7 cellular contexts compared by ENCODE assay signal in the genomic region with DNA sequence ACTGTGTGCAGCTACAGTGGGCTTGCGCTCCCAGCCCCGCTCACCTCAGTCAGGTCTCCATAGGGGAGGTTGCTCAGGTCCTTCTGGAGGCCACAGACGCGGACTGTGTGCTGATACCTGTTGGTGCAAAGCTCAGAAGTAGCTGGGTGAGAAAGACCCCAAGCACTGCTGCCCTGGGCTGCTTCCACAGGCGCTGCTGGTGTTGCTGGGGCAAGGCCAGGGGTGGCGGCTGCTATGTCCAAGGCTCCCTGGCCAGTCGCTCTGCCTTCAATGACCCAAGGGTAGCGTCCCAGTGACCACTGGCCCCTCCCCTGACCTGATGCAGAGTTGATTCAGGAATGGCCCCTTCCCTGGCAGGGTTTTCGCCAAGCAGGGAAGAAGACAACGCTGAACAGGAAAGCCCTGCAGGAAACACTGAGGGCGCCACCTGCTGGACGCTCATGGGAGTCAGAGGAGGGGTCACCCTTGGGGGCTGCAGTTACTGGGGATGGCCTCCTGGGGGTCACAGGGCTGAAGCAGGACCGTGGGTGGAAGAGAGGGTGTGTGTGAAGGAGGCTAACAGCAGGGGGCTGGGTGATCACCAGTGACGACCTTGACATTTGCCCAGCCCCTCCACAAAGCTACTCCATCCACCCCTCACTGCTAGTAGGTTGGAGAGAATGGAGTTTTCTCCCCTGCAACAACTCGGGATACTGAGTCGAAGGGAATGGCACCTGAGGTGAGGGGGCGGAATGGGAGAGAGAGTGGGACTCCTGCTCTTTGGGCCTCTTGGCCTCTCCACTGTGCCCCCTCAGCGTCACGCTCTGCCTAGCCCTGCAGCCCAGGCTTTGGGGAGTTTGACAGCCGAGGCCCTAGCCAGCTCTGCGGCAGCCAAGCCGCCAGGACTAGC. TPM values are rescaled to one million over a fixed set of nuclear protein-coding genes. Genes with fewer than 3 reads are reported as not detected.
DNase-seq lines count a peak whose midpoint lies in the region; ATAC-seq, FAIRE-seq and TF ChIP-seq lines count a peak whose summit lies in the region.

No MANE protein-coding gene starts in this region.

- FAIRE-seq in H1 (lab: Jason Lieb, UNC): peak; percentile 77

- H3K4me1 ChIP-seq in GM23338 (ENCODE audit: insufficient read depth): no peaks in the 10 kb centered on the region
- H3K4me1 ChIP-seq in H1 (replicated peaks in 1 of 4; ENCODE audit: control insufficient read depth in 3 of 4, insufficient read depth in 4 of 4, low read length in 3 of 4): no peaks in the 10 kb centered on the region

- H3K14ac ChIP-seq in H1 (ENCODE audit: insufficient read length): no peak overlapping the region

- no peak overlapping the region for H2BK20ac ChIP-seq in H1 (ENCODE audit: low read length)

- no peaks in the 10 kb centered on the region for H3F3A ChIP-seq in GM23338 (replicated peaks; ENCODE audit: low read depth)

- H3K9me2 ChIP-seq in GM23338 (ENCODE audit: insufficient read depth): no peaks in the 10 kb centered on the region

- no peak overlapping the region for H3K56ac ChIP-seq in H1 (replicated peaks; ENCODE audit: insufficient read length, low read depth, low read length)

- H3K4me3 ChIP-seq in GM12864 (ENCODE audit: low read depth, low read length) (no peak overlapping the region), GM23338 (no peak overlapping the region), H1 (ENCODE audit: extremely low read depth in 1 of 4, insufficient read depth in 2 of 4, low read depth in 3 of 4, low read length in 4 of 4) (no peak overlapping the region)

- H2BK12ac ChIP-seq in H1 (ENCODE audit: low read depth, low read length): no peak overlapping the region

- H3K27me3 ChIP-seq in GM23338 (ENCODE audit: insufficient read depth) (no peaks in the 10 kb centered on the region), H1 (replicated peaks in 1 of 4; ENCODE audit: control insufficient read depth in 3 of 4, extremely low read depth in 1 of 4, insufficient read depth in 3 of 4, low read length in 3 of 4) (no peaks in the 10 kb centered on the region)

- no peak overlapping the region for H2AK5ac ChIP-seq in H1 (ENCODE audit: low read depth, low read length)

- H2AFZ ChIP-seq in GM23338 (peak overlapping the region; percentile 96), H1 (ENCODE audit: low read length) (peak overlapping the region; percentile 90)

- TF ChIP-seq POLR2A in H1 (IDR thresholded peaks at IDR 0.05; ENCODE audit: control extremely low read depth in 1 of 2, low read depth in 2 of 2, low read length in 2 of 2): no peak

- ATAC-seq in GM23338 (peak; percentile 99), GM19328 (IDR thresholded peaks at IDR 0.05; ENCODE audit: unreplicated experiment) (no peak)

- H3K27ac ChIP-seq in GM23338 (ENCODE audit: low read depth) (no peak overlapping the region), H1 (ENCODE audit: low read depth, low read length) (no peak overlapping the region)

- H3K4me3 Mint-ChIP-seq in GM23338 (no peak overlapping the region), neural crest cell (no peak overlapping the region)
- no peak overlapping the region for H3K4me3 Mint-ChIP-seq in activated CD4-positive, alpha-beta T cell treated with anti-CD3 and anti-CD28 coated beads, Interleukin-2, amount 10 ng/mL, durations not matched to agents 7 days and 5 days

- H4K20me1 ChIP-seq in GM23338 (replicated peaks; ENCODE audit: insufficient read depth): no peaks in the 10 kb centered on the region
- H4K20me1 ChIP-seq in H1 (replicated peaks in 1 of 2; ENCODE audit: control insufficient read depth in 1 of 2, insufficient read depth in 2 of 2, low read length in 2 of 2): no peaks in the 10 kb centered on the region

- POLR2A ChIA-PET in activated CD4-positive, alpha-beta T cell treated with anti-CD3 and anti-CD28 coated beads, Interleukin-2, amount 10 ng/mL, durations not matched to agents 7 days and 5 days (lab: Charles Lee): no interaction called here
- POLR2A ChIA-PET in H1 (lab: Charles Lee; ENCODE audit: partially characterized antibody): no interaction called here

- no peak overlapping the region; the same call in 1 of the 2 replicates for H2BK15ac ChIP-seq in H1 (ENCODE audit: low read length)

- H3K27ac Mint-ChIP-seq in GM23338: no peak overlapping the region
- H3K27ac Mint-ChIP-seq in activated CD4-positive, alpha-beta T cell treated with anti-CD3 and anti-CD28 coated beads, Interleukin-2, amount 10 ng/mL, durations not matched to agents 7 days and 5 days: no peak overlapping the region
- H3K27ac Mint-ChIP-seq in neural crest cell (ENCODE audit: unreplicated experiment): peak overlapping the region; percentile 43

- H2BK5ac ChIP-seq in H1 (ENCODE audit: low read depth, low read length): no peak overlapping the region; the same call in 1 of the 2 replicates

- DNase-seq in GM12864 (ENCODE audit: low read depth): no peak
- DNase-seq in GM23338 (ENCODE audit: low spot score): peak; percentile 87
- DNase-seq in NCI-H128 (lab: John Stamatoyannopoulos, UW; ENCODE audit: unreplicated experiment): peak; percentile 10
- DNase-seq in activated CD4-positive, alpha-beta T cell treated with anti-CD3 and anti-CD28 coated beads, Interleukin-2, amount 10 ng/mL, durations not matched to agents 7 days and 5 days: peak; percentile 37
- peak; percentile 71 to 97 for DNase-seq in H1 (ENCODE audit: low read depth in 1 of 2, low spot score in 2 of 2)
- peak; percentile 96 for DNase-seq in neural crest cell (ENCODE audit: low read depth, low spot score)

- H4K8ac ChIP-seq in H1 (ENCODE audit: extremely low read depth, insufficient read depth, low read length): no peak overlapping the region; the same call in 1 of the 2 replicates

- H3K79me2 ChIP-seq in GM23338 (replicated peaks; ENCODE audit: insufficient read depth) (no peaks in the 10 kb centered on the region), H1 (ENCODE audit: control insufficient read depth in 1 of 2, insufficient read depth in 2 of 2, low read length in 2 of 2) (no peaks in the 10 kb centered on the region)

- peak overlapping the region; percentile 15 for H3K4ac ChIP-seq in H1 (replicated peaks; ENCODE audit: insufficient read length, low read depth, low read length)

- H3K23ac ChIP-seq in H1 (ENCODE audit: insufficient read length): no peak overlapping the region

- H3K4me1 Mint-ChIP-seq in GM23338: no peaks in the 10 kb centered on the region
- no peaks in the 10 kb centered on the region for H3K4me1 Mint-ChIP-seq in activated CD4-positive, alpha-beta T cell treated with anti-CD3 and anti-CD28 coated beads, Interleukin-2, amount 10 ng/mL, durations not matched to agents 7 days and 5 days
- H3K4me1 Mint-ChIP-seq in neural crest cell: peaks cover 30% of the 10 kb centered on the region

- H3K36me3 Mint-ChIP-seq in GM23338 (ENCODE audit: low read depth) (no peaks in the 10 kb centered on the region), neural crest cell (ENCODE audit: low read depth) (no peaks in the 10 kb centered on the region)
- H3K36me3 Mint-ChIP-seq in activated CD4-positive, alpha-beta T cell treated with anti-CD3 and anti-CD28 coated beads, Interleukin-2, amount 10 ng/mL, durations not matched to agents 7 days and 5 days (ENCODE audit: low read depth): no peaks in the 10 kb centered on the region

- no peak overlapping the region for H3K9ac ChIP-seq in H1 (replicated peaks in 1 of 4; ENCODE audit: extremely low read depth in 1 of 4, low read depth in 3 of 4, low read length in 3 of 4)

- H3K9me3 Mint-ChIP-seq in GM23338 (no peaks in the 10 kb centered on the region), neural crest cell (no peaks in the 10 kb centered on the region)
- no peaks in the 10 kb centered on the region for H3K9me3 Mint-ChIP-seq in activated CD4-positive, alpha-beta T cell treated with anti-CD3 and anti-CD28 coated beads, Interleukin-2, amount 10 ng/mL, durations not matched to agents 7 days and 5 days

- TF ChIP-seq EP300 in H1 (IDR thresholded peaks at IDR 0.05; ENCODE audit: borderline replicate concordance in 1 of 2, low read depth in 2 of 2, low read length in 2 of 2): 0 out of 3 replicates have a peak, but pooled peaks of 1 of the 2 experiments have one; percentile 17

- H2BK120ac ChIP-seq in H1 (replicated peaks; ENCODE audit: low read depth, low read length): no peak overlapping the region

- H4K91ac ChIP-seq in H1 (replicated peaks; ENCODE audit: insufficient read length, low read length): peak overlapping the region; percentile 22

- H3K36me3 ChIP-seq in GM23338 (ENCODE audit: insufficient read depth) (no peaks in the 10 kb centered on the region), H1 (ENCODE audit: control insufficient read depth in 2 of 4, insufficient read depth in 4 of 4, low read length in 3 of 4) (no peaks in the 10 kb centered on the region)

- 63% methylated on average over 22 of the region's 22 CpGs; no CpG with 5 or more reads in 1 of the 2 experiments for WGBS in H1 (ENCODE audit: extremely low coverage in 1 of 2, insufficient coverage in 1 of 2, insufficient read length in 1 of 2, insufficient replicate concordance in 2 of 2, low coverage in 1 of 2, low lambda C conversion rate in 2 of 2, missing lambda C conversion rate in 1 of 2), 2 experiments

- no peak overlapping the region for H4K5ac ChIP-seq in H1 (ENCODE audit: insufficient read length, low read depth, low read length)

- CTCF ChIA-PET in activated CD4-positive, alpha-beta T cell treated with anti-CD3 and anti-CD28 coated beads, Interleukin-2, amount 10 ng/mL, durations not matched to agents 7 days and 5 days (lab: Charles Lee): interaction anchor here (0.5 kb wide), 1 partner anchor 1165 kb away, joined by 4 read pairs; no protein-coding TSS in a partner anchor
- CTCF ChIA-PET in H1 (lab: Charles Lee; ENCODE audit: partially characterized antibody): interaction anchor here (0.6 to 4.1 kb wide), 35 partner anchors 9 to 976 kb away, joined by 3 to 34 read pairs (median 4); no protein-coding TSS in a partner anchor

- TF ChIP-seq CTCF in GM12864 (IDR thresholded peaks at IDR 0.05; ENCODE audit: low read depth, low read length, missing control alignments) (peak; percentile 98), GM23338 (conservative IDR thresholded peaks at IDR 0.05; ENCODE audit: low read depth in 2 of 2) (peak; percentile 96 to 98), H1 (IDR thresholded peaks at IDR 0.05; ENCODE audit: control extremely low read depth in 1 of 3, insufficient read depth in 1 of 3, low read depth in 1 of 3, low read length in 3 of 3) (peak; percentile 99), neural crest cell (conservative IDR thresholded peaks at IDR 0.05) (peak; percentile 83)

- H3K4me2 ChIP-seq in GM23338 (no peak overlapping the region), H1 (ENCODE audit: insufficient read depth in 1 of 2, low read depth in 2 of 2, low read length in 2 of 2) (no peak overlapping the region)

- peaks cover 9% of the 10 kb centered on the region for H3K27me3 Mint-ChIP-seq in GM23338 (ENCODE audit: insufficient read depth, low read depth, poor library complexity)
- H3K27me3 Mint-ChIP-seq in activated CD4-positive, alpha-beta T cell treated with anti-CD3 and anti-CD28 coated beads, Interleukin-2, amount 10 ng/mL, durations not matched to agents 7 days and 5 days: peaks cover 2% of the 10 kb centered on the region
- no peaks in the 10 kb centered on the region for H3K27me3 Mint-ChIP-seq in neural crest cell (ENCODE audit: low read depth)

- H3K79me1 ChIP-seq in H1 (ENCODE audit: low read depth, low read length): no peaks in the 10 kb centered on the region

- no peaks in the 10 kb centered on the region for H3K23me2 ChIP-seq in H1 (ENCODE audit: low read depth, low read length)

- peak overlapping the region; percentile 56 for H3K18ac ChIP-seq in H1 (ENCODE audit: extremely low read depth, low read length)

- H3K9me3 ChIP-seq in H1 (ENCODE audit: insufficient read depth in 2 of 2, low read depth in 1 of 2, low read length in 1 of 2): no peaks in the 10 kb centered on the region

- peak; percentile 81 to 89 for TF ChIP-seq RAD21 in H1 (IDR thresholded peaks at IDR 0.05 in 1 of 2, conservative IDR thresholded peaks at IDR 0.05 in 1 of 2; ENCODE audit: low read depth in 2 of 2, low read length in 2 of 2)

RNA-seq across cellular contexts. Expression of a gene that starts 38.3 kb away (rescaled TPM):
- total RNA-seq in GM23338 (2014; rRNA removed; shearing (Covaris generic)): not detected in 2 replicates
- polyA plus RNA-seq in GM23338 (2016; fragmentation: Nextera tagmentation; extraction: Ambion mirVana): not detected in 2 replicates
- total RNA-seq in activated CD4-positive, alpha-beta T cell treated with anti-CD3 and anti-CD28 coated beads, Interleukin-2, amount 10 ng/mL, durations not matched to agents 7 days and 5 days: not detected
- total RNA-seq in H1 (2021; fragmentation: NEBNext Ultra II Directional; extraction: Animal tissue kit (Norgen Biotek cat#: 25700)): not detected in 2 replicates
- polyA plus RNA-seq in H1 (2011; rRNA removed): 0.02 and 0.05 TPM in 2 replicates
- polyA plus RNA-seq in H1 (2011; cell fraction: cytosol; rRNA removed): 0.04 TPM
- 0.09 TPM for polyA plus RNA-seq in H1 (2011; cell fraction: nucleus; rRNA removed)
- polyA plus RNA-seq in H1 (2012, experiment 1 of 2): not detected in 4 replicates
- polyA plus RNA-seq in H1 (2012, experiment 2 of 2): not detected
- polyA plus RNA-seq in H1 (2013, experiment 1 of 2): not detected
- 0.02 TPM for polyA plus RNA-seq in H1 (2013, experiment 2 of 2)
- polyA minus RNA-seq in H1 (2011; rRNA and poly(A)+ RNA removed): 0.16 TPM in 1 of 2 replicates, not detected in the other
- not detected for polyA minus RNA-seq in H1 (2011; cell fraction: cytosol; rRNA and poly(A)+ RNA removed)
- polyA minus RNA-seq in H1 (2011; cell fraction: nucleus; rRNA and poly(A)+ RNA removed): not detected
- 0.07 and 0.30 TPM in 2 replicates for total RNA-seq in neural crest cell
